Comparison of ENCODE assay signal across 8 cellular contexts in genomic region chr15:42736178-42736792, GRCh38. TPM values are rescaled to one million over a fixed set of nuclear protein-coding genes. Genes with fewer than 3 reads are reported as not detected.
DNase-seq lines count a peak whose midpoint lies in the region; ATAC-seq and TF ChIP-seq lines count a peak whose summit lies in the region.

No MANE protein-coding gene starts in this region.

- no peaks in the 10 kb centered on the region for H3K9me3 ChIP-seq in CD4-positive, alpha-beta memory T cell (ENCODE audit: control insufficient read depth in 1 of 2, low read length in 2 of 2)
- no peaks in the 10 kb centered on the region for H3K9me3 ChIP-seq in gastrocnemius medialis

- H3K4me1 ChIP-seq in CD4-positive, alpha-beta memory T cell (ENCODE audit: insufficient read depth, low read length) = peaks cover 21% of the 10 kb centered on the region
- peaks cover 11 to 15% of the 10 kb centered on the region in 2 donors for H3K4me1 ChIP-seq in gastrocnemius medialis

- peaks cover 30% of the 10 kb centered on the region for H3K36me3 ChIP-seq in CD4-positive, alpha-beta memory T cell (ENCODE audit: insufficient read depth, low read length)
- peaks cover 0 to 41% of the 10 kb centered on the region in 2 donors for H3K36me3 ChIP-seq in gastrocnemius medialis

- ATAC-seq in GM19467 (IDR thresholded peaks at IDR 0.05; ENCODE audit: unreplicated experiment) (peak; percentile 33), left ventricle myocardium superior (peak; percentile 53), gastrocnemius medialis (peak; percentile 18 to 19)

- intact Hi-C loops in CD4-positive, alpha-beta memory T cell (cut with micrococcal nuclease) = loop anchor here (5.0 to 10.0 kb wide), 2 partner anchors 159 to 449 kb away; partner anchors contain the start of genes CCNDBP1 and STARD9
- intact Hi-C loops in activated naive CD4-positive, alpha-beta T cell treated with anti-CD3 and anti-CD28 coated beads for 36 hours (cut with micrococcal nuclease) = loop anchor here (2.0 to 5.0 kb wide), 2 partner anchors 161 to 396 kb away; partner anchors contain the start of genes STARD9 and TMEM62
- intact Hi-C loops in left ventricle myocardium superior (cut with micrococcal nuclease) (no loop called here), gastrocnemius medialis (cut with DNase I; ENCODE audit: low total_unique reads) (loop anchor here (2.0 kb wide), 1 partner anchor 185 kb away; the partner anchor contains the start of gene TTBK2)

- peaks cover 6 to 29% (median 10%) of the 10 kb centered on the region in 4 donors for H3K4me1 Mint-ChIP-seq in CD4-positive, alpha-beta memory T cell
- peaks cover 11% of the 10 kb centered on the region for H3K4me1 Mint-ChIP-seq in activated naive CD4-positive, alpha-beta T cell treated with anti-CD3 and anti-CD28 coated beads for 36 hours (ENCODE audit: low read depth)

- in situ Hi-C loops in gastrocnemius medialis (cut with MboI; ENCODE audit: low sequenced_read_pairs in 4 of 4) = no loop called here

- CTCF ChIA-PET in CD4-positive, alpha-beta memory T cell (lab: Charles Lee; ENCODE audit: partially characterized antibody) = interaction anchor here (0.7 kb wide), 1 partner anchor 190 kb away, joined by 3 read pairs; no protein-coding TSS in a partner anchor
- CTCF ChIA-PET in activated naive CD4-positive, alpha-beta T cell treated with anti-CD3 and anti-CD28 coated beads for 36 hours (lab: Charles Lee) = interaction anchor here (1.2 to 1.4 kb wide), 3 partner anchors 14 to 190 kb away, joined by 3 to 4 read pairs (median 3); no protein-coding TSS in a partner anchor

- DNase-seq in CD4-positive, alpha-beta memory T cell = peak in 3 of 5 donors; percentile 6 to 42 (median 22)
- DNase-seq in HuH-7.5 (ENCODE audit: low spot score) = peak; percentile 39
- DNase-seq in activated naive CD4-positive, alpha-beta T cell treated with anti-CD3 and anti-CD28 coated beads for 36 hours = no peak
- DNase-seq in left ventricle myocardium superior = peak; percentile 57
- DNase-seq in gastrocnemius medialis = no peak
- DNase-seq in effector CD8-positive, alpha-beta T cell (lab: John Stamatoyannopoulos, UW) = no peak
- DNase-seq in NCI-H1930 (lab: John Stamatoyannopoulos, UW) = no peak

- peak overlapping the region in 5 of 7 donors; percentile 52 to 86 (median 84) for H3K27ac Mint-ChIP-seq in CD4-positive, alpha-beta memory T cell
- peak overlapping the region; percentile 41 for H3K27ac Mint-ChIP-seq in activated naive CD4-positive, alpha-beta T cell treated with anti-CD3 and anti-CD28 coated beads for 36 hours

- TF ChIP-seq CTCF in gastrocnemius medialis (IDR thresholded peaks at IDR 0.05 in 4 of 5, conservative IDR thresholded peaks at IDR 0.05 in 1 of 5) = no peak

- no peaks in the 10 kb centered on the region for H3K9me3 Mint-ChIP-seq in CD4-positive, alpha-beta memory T cell
- H3K9me3 Mint-ChIP-seq in activated naive CD4-positive, alpha-beta T cell treated with anti-CD3 and anti-CD28 coated beads for 36 hours = no peaks in the 10 kb centered on the region

- no peak for TF ChIP-seq POLR2A in gastrocnemius medialis (IDR thresholded peaks at IDR 0.05)

- H3K27me3 Mint-ChIP-seq in CD4-positive, alpha-beta memory T cell = no peaks in the 10 kb centered on the region
- H3K27me3 Mint-ChIP-seq in activated naive CD4-positive, alpha-beta T cell treated with anti-CD3 and anti-CD28 coated beads for 36 hours (ENCODE audit: low read depth) = no peaks in the 10 kb centered on the region

- H3K4me3 ChIP-seq in CD4-positive, alpha-beta memory T cell (ENCODE audit: low read length in 2 of 2) = peak overlapping the region; percentile 60 to 80
- H3K4me3 ChIP-seq in gastrocnemius medialis = peak overlapping the region; percentile 61 to 90 (median 72)

- H3K4me3 Mint-ChIP-seq in CD4-positive, alpha-beta memory T cell = peak overlapping the region; percentile 74 to 87 (median 82)
- H3K4me3 Mint-ChIP-seq in activated naive CD4-positive, alpha-beta T cell treated with anti-CD3 and anti-CD28 coated beads for 36 hours = peak overlapping the region; percentile 69

- H3K36me3 Mint-ChIP-seq in CD4-positive, alpha-beta memory T cell = peaks cover 19 to 27% of the 10 kb centered on the region in 2 donors
- peaks cover 15% of the 10 kb centered on the region for H3K36me3 Mint-ChIP-seq in activated naive CD4-positive, alpha-beta T cell treated with anti-CD3 and anti-CD28 coated beads for 36 hours (ENCODE audit: low read depth)

- H3K27ac ChIP-seq in CD4-positive, alpha-beta memory T cell (ENCODE audit: low read depth, low read length) = peak overlapping the region; percentile 82
- peak overlapping the region; percentile 85 to 96 (median 93) for H3K27ac ChIP-seq in gastrocnemius medialis

- no peaks in the 10 kb centered on the region for H3K27me3 ChIP-seq in CD4-positive, alpha-beta memory T cell (ENCODE audit: insufficient read depth, low read length)
- H3K27me3 ChIP-seq in gastrocnemius medialis = no peaks in the 10 kb centered on the region

- POLR2A ChIA-PET in CD4-positive, alpha-beta memory T cell (lab: Charles Lee; ENCODE audit: partially characterized antibody) = interaction anchor here (5.0 kb wide), 1 partner anchor 186 kb away, joined by 21 read pairs; the partner anchor contains the start of gene TTBK2

RNA-seq across cellular contexts. Expression of gene CDAN1, which starts 0.6 kb away (rescaled TPM):
- 10 to 100 TPM; 35.1 to 36.5 TPM for total RNA-seq in CD4-positive, alpha-beta memory T cell
- 1 to 10 TPM; 5.7 to 9.5 TPM for polyA plus RNA-seq in CD4-positive, alpha-beta memory T cell
- total RNA-seq in activated naive CD4-positive, alpha-beta T cell treated with anti-CD3 and anti-CD28 coated beads for 36 hours = 10 to 100 TPM; 19.9 to 21.9 TPM
- total RNA-seq in left ventricle myocardium superior (4.8 TPM), gastrocnemius medialis (1 to 10 TPM; 4.2 to 5.9 (median 5.1) TPM)

Comparison
In these comparisons a context has a peak if more than half of its experiments do, and no peak if none do; other contexts are left out.
1. DNase-seq: peak in CD4-positive, alpha-beta memory T cell (3 of 5), HuH-7.5 (single experiment) and left ventricle myocardium superior (single experiment); none in activated naive CD4-positive, alpha-beta T cell treated with anti-CD3 and anti-CD28 coated beads for 36 hours (single experiment), gastrocnemius medialis (0 of 2), effector CD8-positive, alpha-beta T cell (single experiment) and NCI-H1930 (0 of 2).
2. Peak in every context shown above with its lines, with median percentiles within 50 percentile points of each other: ATAC-seq.